Comparison of ENCODE assay signal across 29 cellular contexts in genomic region chr17:75574404-75575093, GRCh38. TPM values are rescaled to one million over a fixed set of nuclear protein-coding genes. Genes with fewer than 3 reads are reported as not detected.
"Had no signal": no experiment of that assay in that cellular context is flagged by ENCODE, and none has a peak within 500 bp of the region (broad histone marks: within the 10 kb centered on the region; RNA-seq: fewer than 3 reads in every experiment).

No MANE protein-coding gene starts in this region.

- H3K27ac ChIP-seq: epithelial cell of prostate, esophagus squamous epithelium, heart right ventricle, pancreas, prostate gland, testis, uterus had no signal

- H3K4me3 Mint-ChIP-seq: activated CD4-positive, alpha-beta memory T cell treated with anti-CD3 and anti-CD28 coated beads for 36 hours; activated CD4-positive, alpha-beta T cell treated with anti-CD3 and anti-CD28 coated beads, Interleukin-2, amount 10 ng/mL, durations not matched to agents 24 days and 14 days; activated T-cell treated with anti-CD3 and anti-CD28 coated beads, Interleukin-2, amount 50 U/mL, for 24 hours; central memory CD8-positive, alpha-beta T cell; naive thymus-derived CD4-positive, alpha-beta T cell had no signal

- H3K9me3 ChIP-seq: esophagus squamous epithelium, heart right ventricle, pancreas, prostate gland, testis, uterus had no signal

- ATAC-seq: heart right ventricle; naive thymus-derived CD4-positive, alpha-beta T cell; pancreas had no signal

- H3K4me1 ChIP-seq: prostate gland, uterus had no signal

- FAIRE-seq: bronchial epithelial cell, endometrium, pancreas had no signal

- DNase-seq: activated CD4-positive, alpha-beta memory T cell treated with anti-CD3 and anti-CD28 coated beads for 36 hours; activated CD4-positive, alpha-beta T cell treated with anti-CD3 and anti-CD28 coated beads, Interleukin-2, amount 10 ng/mL, durations not matched to agents 24 days and 14 days; activated CD4-positive, CD25-positive, alpha-beta regulatory T cell treated with anti-CD3 and anti-CD28 coated beads, Interleukin-2, amount 50 U/mL, for 72 hours; activated CD8-positive, alpha-beta memory T cell treated with anti-CD3 and anti-CD28 coated beads, Interleukin-2, amount 50 U/mL, for 4 hours; activated gamma-delta T cell; activated naive CD4-positive, alpha-beta T cell treated with anti-CD3 and anti-CD28 coated beads, Interleukin-2, amount 50 U/mL, for 16 hours; activated T-cell treated with anti-CD3 and anti-CD28 coated beads, Interleukin-2, amount 50 U/mL, for 24 hours; dermis blood vessel endothelial cell; effector CD4-positive, alpha-beta T cell; esophagus squamous epithelium; foreskin melanocyte; heart right ventricle; mammary epithelial cell; naive thymus-derived CD4-positive, alpha-beta T cell; nucleus accumbens; pancreas; retina; stimulated activated CD4-positive, alpha-beta T cell treated with anti-CD3 and anti-CD28 coated beads, Interleukin-15, amount 100 ng/mL, for 24 hours; stimulated activated naive CD4-positive, alpha-beta T cell; T-helper 2 cell; testis; trophoblast cell; uterus had no signal

- H3K4me3 ChIP-seq: esophagus squamous epithelium, heart right ventricle, pancreas, prostate gland, testis, uterus had no signal

- H3K36me3 Mint-ChIP-seq: activated CD4-positive, alpha-beta memory T cell treated with anti-CD3 and anti-CD28 coated beads for 36 hours had no signal

- H3K9me3 Mint-ChIP-seq: activated CD4-positive, alpha-beta memory T cell treated with anti-CD3 and anti-CD28 coated beads for 36 hours; activated CD4-positive, alpha-beta T cell treated with anti-CD3 and anti-CD28 coated beads, Interleukin-2, amount 10 ng/mL, durations not matched to agents 24 days and 14 days; activated T-cell treated with anti-CD3 and anti-CD28 coated beads, Interleukin-2, amount 50 U/mL, for 24 hours; central memory CD8-positive, alpha-beta T cell had no signal

- H3K27me3 ChIP-seq: esophagus squamous epithelium, heart right ventricle, pancreas, testis, uterus had no signal

- H3K27ac Mint-ChIP-seq: activated CD4-positive, alpha-beta memory T cell treated with anti-CD3 and anti-CD28 coated beads for 36 hours; activated CD4-positive, alpha-beta T cell treated with anti-CD3 and anti-CD28 coated beads, Interleukin-2, amount 10 ng/mL, durations not matched to agents 24 days and 14 days; activated T-cell treated with anti-CD3 and anti-CD28 coated beads, Interleukin-2, amount 50 U/mL, for 24 hours had no signal

- H3K27me3 Mint-ChIP-seq: activated CD4-positive, alpha-beta memory T cell treated with anti-CD3 and anti-CD28 coated beads for 36 hours; activated T-cell treated with anti-CD3 and anti-CD28 coated beads, Interleukin-2, amount 50 U/mL, for 24 hours; central memory CD8-positive, alpha-beta T cell had no signal

- H3K36me3 ChIP-seq: heart right ventricle, prostate gland, uterus had no signal

- H3K4me1 Mint-ChIP-seq: central memory CD8-positive, alpha-beta T cell had no signal

RNA-seq across cellular contexts. Expression of gene SMIM5, which starts 58.7 kb away (rescaled TPM):
- total RNA-seq: activated CD4-positive, alpha-beta memory T cell treated with anti-CD3 and anti-CD28 coated beads for 36 hours; dermis blood vessel endothelial cell; glomerular endothelial cell; mammary epithelial cell had no signal
